In genomic region chr11:69167916-69168691, GRCh38 we compare ENCODE assay signal across 2 cellular contexts.
TF ChIP-seq lines count a peak whose summit lies in the region.

No MANE protein-coding gene starts in this region.

TF ChIP-seq in A549, 52 proteins besides CTCF, POLR2A, EP300 and RAD21:
- TF ChIP-seq NPAS2 (CRISPR knock-in tag; IDR thresholded peaks at IDR 0.05; ENCODE audit: borderline replicate concordance) (no peak), CEBPB (IDR thresholded peaks at IDR 0.05) (peak; percentile 49 to 64; a peak in 3 of 4 replicates), TFCP2L1 (CRISPR knock-in tag; IDR thresholded peaks at IDR 0.05) (no peak)

TF ChIP-seq in IMR-90, 13 proteins besides CTCF, POLR2A, EP300 and RAD21:
- no peak for TF ChIP-seq RCOR1 (IDR thresholded peaks at IDR 0.05; ENCODE audit: insufficient replicate concordance, low read length)
- TF ChIP-seq CHD1 (IDR thresholded peaks at IDR 0.05; ENCODE audit: low read depth, low read length): no peak
- TF ChIP-seq SMC3 (IDR thresholded peaks at IDR 0.05; ENCODE audit: low read depth, low read length): no peak
- TF ChIP-seq CEBPB (IDR thresholded peaks at IDR 0.05; ENCODE audit: low read depth, low read length): peak; percentile 90
